ENCODE assay signal across 10 cellular contexts in the genomic region with DNA sequence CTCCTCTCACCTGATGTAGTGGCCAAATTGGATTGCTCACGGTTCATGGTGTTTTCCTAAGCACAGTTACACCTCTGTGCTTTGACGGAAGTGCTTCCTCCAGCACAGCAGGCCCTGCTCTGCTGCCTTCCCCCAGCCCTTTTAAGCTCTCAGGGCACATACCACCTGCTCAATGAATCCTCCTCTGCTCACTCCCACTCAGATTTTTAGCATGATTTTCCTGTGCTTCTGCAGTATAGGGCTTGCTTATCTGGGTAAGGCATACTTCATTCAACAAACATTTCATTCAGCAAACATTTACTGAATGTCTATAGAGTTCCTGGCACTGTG.
DNase-seq lines count a peak whose midpoint lies in the region; ATAC-seq and TF ChIP-seq lines count a peak whose summit lies in the region.
"Had no signal": no experiment of that assay in that cellular context is flagged by ENCODE, and none has a peak within 500 bp of the region (broad histone marks: within the 10 kb centered on the region; RNA-seq: fewer than 3 reads in every experiment).

No MANE protein-coding gene starts in this region.

- no peaks in the 10 kb centered on the region for H3K36me3 ChIP-seq in mucosa of descending colon (ENCODE audit: low read depth)

- CTCF ChIA-PET in activated CD4-positive, alpha-beta memory T cell treated with anti-CD3 and anti-CD28 coated beads, Interleukin-2, amount 10 ng/mL, durations not matched to agents 7 days and 5 days (lab: Charles Lee), result interaction anchor here (0.6 kb wide), 1 partner anchor 16 kb away, joined by 3 read pairs; no protein-coding TSS in a partner anchor

- no peak overlapping the region for H3K4me3 Mint-ChIP-seq in activated CD4-positive, alpha-beta memory T cell treated with anti-CD3 and anti-CD28 coated beads, Interleukin-2, amount 10 ng/mL, durations not matched to agents 7 days and 5 days
- H3K4me3 Mint-ChIP-seq: neural crest cell had no signal

- H3K27ac Mint-ChIP-seq in activated CD4-positive, alpha-beta memory T cell treated with anti-CD3 and anti-CD28 coated beads, Interleukin-2, amount 10 ng/mL, durations not matched to agents 7 days and 5 days, result peak overlapping the region; percentile 53

- H3K9me3 Mint-ChIP-seq in activated CD4-positive, alpha-beta memory T cell treated with anti-CD3 and anti-CD28 coated beads, Interleukin-2, amount 10 ng/mL, durations not matched to agents 7 days and 5 days, result no peaks in the 10 kb centered on the region
- H3K9me3 Mint-ChIP-seq: neural crest cell had no signal

- TF ChIP-seq CTCF in mucosa of descending colon (IDR thresholded peaks at IDR 0.05), result no peak

- H3K4me3 ChIP-seq in mucosa of descending colon, result no peak overlapping the region

- H3K4me1 Mint-ChIP-seq in activated CD4-positive, alpha-beta memory T cell treated with anti-CD3 and anti-CD28 coated beads, Interleukin-2, amount 10 ng/mL, durations not matched to agents 7 days and 5 days, result peaks cover 20% of the 10 kb centered on the region

- POLR2A ChIA-PET in activated CD4-positive, alpha-beta memory T cell treated with anti-CD3 and anti-CD28 coated beads, Interleukin-2, amount 10 ng/mL, durations not matched to agents 7 days and 5 days (lab: Charles Lee), result interaction anchor here (0.6 to 1.6 kb wide), 6 partner anchors 27 to 421 kb away, joined by 3 to 8 read pairs (median 4); a partner anchor contains a TSS

- ATAC-seq in GM19035 (IDR thresholded peaks at IDR 0.05; ENCODE audit: unreplicated experiment) (peak; percentile 32), HG02943 (IDR thresholded peaks at IDR 0.05; ENCODE audit: low read depth, unreplicated experiment) (peak; percentile 33), mucosa of descending colon (peak; percentile 74)

- no peaks in the 10 kb centered on the region for H3K36me3 Mint-ChIP-seq in activated CD4-positive, alpha-beta memory T cell treated with anti-CD3 and anti-CD28 coated beads, Interleukin-2, amount 10 ng/mL, durations not matched to agents 7 days and 5 days (ENCODE audit: low read depth)

- DNase-seq in activated CD4-positive, alpha-beta memory T cell treated with anti-CD3 and anti-CD28 coated beads, Interleukin-2, amount 10 ng/mL, durations not matched to agents 7 days and 5 days, result peak; percentile 20
- DNase-seq in mucosa of descending colon, result no peak
- DNase-seq in hepatic stellate cell (ENCODE audit: low spot score), result no peak
- DNase-seq in NK-92 treated with Interleukin-12 subunit alpha and Interleukin-12 subunit beta, amount 100 ng/mL, for 24 hours (lab: John Stamatoyannopoulos, UW), result no peak
- DNase-seq in iPS-NIHi7 (ENCODE audit: extremely low spot score), result no peak
- DNase-seq in GM03348 (ENCODE audit: low spot score), result no peak
- DNase-seq: dermis blood vessel endothelial cell had no signal

- intact Hi-C loops in mucosa of descending colon (cut with DNase I, micrococcal nuclease), result no loop called here

- no peaks in the 10 kb centered on the region for H3K9me3 ChIP-seq in mucosa of descending colon

- H3K27me3 Mint-ChIP-seq in activated CD4-positive, alpha-beta memory T cell treated with anti-CD3 and anti-CD28 coated beads, Interleukin-2, amount 10 ng/mL, durations not matched to agents 7 days and 5 days, result no peaks in the 10 kb centered on the region

- peaks cover 7% of the 10 kb centered on the region for H3K4me1 ChIP-seq in mucosa of descending colon (ENCODE audit: low read depth)
